ENCODE assay signal across 10 cellular contexts in genomic region chrX:72274526-72274925, GRCh38. TPM values are rescaled to one million over a fixed set of nuclear protein-coding genes. Genes with fewer than 3 reads are reported as not detected.
DNase-seq lines count a peak whose midpoint lies in the region; ATAC-seq, FAIRE-seq and TF ChIP-seq lines count a peak whose summit lies in the region.
"Had no signal": no experiment of that assay in that cellular context is flagged by ENCODE, and none has a peak within 500 bp of the region (broad histone marks: within the 10 kb centered on the region; RNA-seq: fewer than 3 reads in every experiment).

No MANE protein-coding gene starts in this region.

- in situ Hi-C loops in GM12878 (cut with MboI) = loop anchor here (10.0 kb wide), 1 partner anchor 1580 kb away; the partner anchor contains the start of gene XIST

- no peaks in the 10 kb centered on the region; the same call in 1 of the 2 replicates for H3F3A ChIP-seq in Loucy (ENCODE audit: low read depth)

- H3K9me2 ChIP-seq in Loucy (replicated peaks; ENCODE audit: low read depth, low read length) = no peaks in the 10 kb centered on the region

- H3K9ac ChIP-seq in Loucy (ENCODE audit: low read depth, low read length, poor library complexity, severe bottlenecking) (peak overlapping the region; percentile 99), GM12878 (ENCODE audit: control insufficient read depth, insufficient read depth, low read length) (peak overlapping the region; percentile 99; the same call in 1 of the 2 replicates), muscle layer of colon (ENCODE audit: low read length) (peak overlapping the region; percentile 93)

- H3K4me3 Mint-ChIP-seq in Caco-2 (ENCODE audit: unreplicated experiment) = peak overlapping the region; percentile 80

- TF ChIP-seq EP300 in GM12878 (IDR thresholded peaks at IDR 0.05; ENCODE audit: borderline replicate concordance in 1 of 2, control insufficient read depth in 1 of 2, low read depth in 2 of 2, low read length in 2 of 2) = no peak

- H3K4me2 ChIP-seq in Loucy (ENCODE audit: low read depth, low read length, poor library complexity, severe bottlenecking) (peak overlapping the region; percentile 96), GM12878 (ENCODE audit: control insufficient read depth, insufficient read depth) (peak overlapping the region; percentile 68)

- H3K4me3 ChIP-seq in Caco-2 (ENCODE audit: low read depth, low read length) (no peak overlapping the region), Loucy (ENCODE audit: low read length, poor library complexity, severe bottlenecking) (peak overlapping the region; percentile 98), GM12878 (peak overlapping the region; percentile 83), muscle layer of colon (ENCODE audit: low read depth in 1 of 2, low read length in 2 of 2) (no peak overlapping the region)
- H3K4me3 ChIP-seq: vagina had no signal

- WGBS in GM12878 (ENCODE audit: insufficient coverage, insufficient replicate concordance, low lambda C conversion rate, missing lambda C conversion rate) = 60% methylated on average over 5 of the region's 5 CpGs

- no peak for FAIRE-seq in GM12878 (lab: Jason Lieb, UNC)

- BruUV-seq in Caco-2 (replicated peaks; lab: Mats Ljungman, UMichigan) (no TSS peak), GM12878 (replicated peaks; lab: Mats Ljungman, UMichigan) (no TSS peak)

- H3K27ac ChIP-seq in GM12878 (ENCODE audit: control insufficient read depth, insufficient read depth) (no peak overlapping the region), muscle layer of colon (ENCODE audit: low read depth, low read length) (no peak overlapping the region)
- H3K27ac ChIP-seq: vagina had no signal

- H3K79me2 ChIP-seq in Loucy (ENCODE audit: insufficient read depth, low read length) = peaks cover 64% of the 10 kb centered on the region
- peaks cover 44% of the 10 kb centered on the region for H3K79me2 ChIP-seq in GM12878 (ENCODE audit: control insufficient read depth, insufficient read depth, low read length)

- H4K20me1 ChIP-seq in Loucy (ENCODE audit: insufficient read depth, low read length, poor library complexity, severe bottlenecking) (peaks cover 62% of the 10 kb centered on the region), GM12878 (ENCODE audit: control insufficient read depth, insufficient read depth) (peaks cover 3% of the 10 kb centered on the region; the same call in 1 of the 2 replicates)

- CTCF ChIA-PET in Caco-2 (lab: Charles Lee) = no interaction called here
- CTCF ChIA-PET in GM12878 (lab: Yijun Ruan, JAX) = interaction anchor here (1.0 to 4.4 kb wide), 2 partner anchors 28 to 280 kb away, joined by 4 to 32 read pairs; no protein-coding TSS in a partner anchor

- H3K36me3 Mint-ChIP-seq in Caco-2 (ENCODE audit: insufficient read depth, unreplicated experiment) = peaks cover 71% of the 10 kb centered on the region

- TF ChIP-seq CTCF in Caco-2 (IDR thresholded peaks at IDR 0.05; ENCODE audit: insufficient read depth in 1 of 2, low read depth in 1 of 2, low read length in 1 of 2, severe bottlenecking in 1 of 2, unreplicated experiment in 1 of 2) = no peak
- no peak for TF ChIP-seq CTCF in Loucy (conservative IDR thresholded peaks at IDR 0.05; ENCODE audit: low read length)
- TF ChIP-seq CTCF in GM12878 (IDR thresholded peaks at IDR 0.05 in 2 of 3, conservative IDR thresholded peaks at IDR 0.05 in 1 of 3; ENCODE audit: control insufficient read depth in 2 of 3, extremely low read depth in 1 of 3, insufficient read depth in 1 of 3, low read depth in 3 of 3, low read length in 3 of 3) = no peak

- no peak for TF ChIP-seq RAD21 in GM12878 (IDR thresholded peaks at IDR 0.05; ENCODE audit: insufficient read depth, low read depth, low read length)

- no peaks in the 10 kb centered on the region for H3K9me3 Mint-ChIP-seq in Caco-2 (ENCODE audit: unreplicated experiment)

- no peak overlapping the region for H2AFZ ChIP-seq in Loucy (ENCODE audit: low read length)
- H2AFZ ChIP-seq in GM12878 (ENCODE audit: control insufficient read depth, low read depth, low read length) = no peak overlapping the region

- H3K4me1 ChIP-seq in Caco-2 = no peaks in the 10 kb centered on the region
- H3K4me1 ChIP-seq in Loucy (ENCODE audit: insufficient read depth, low read length, poor library complexity, severe bottlenecking) = peaks cover 27% of the 10 kb centered on the region
- peaks cover 4% of the 10 kb centered on the region; the same call in 1 of the 2 replicates for H3K4me1 ChIP-seq in GM12878 (ENCODE audit: control insufficient read depth, insufficient read depth, low read length)
- peaks cover 26% of the 10 kb centered on the region for H3K4me1 ChIP-seq in muscle layer of colon (ENCODE audit: insufficient read depth, low read length)

- H3K9me3 ChIP-seq in Caco-2 (no peaks in the 10 kb centered on the region), Loucy (ENCODE audit: insufficient read depth, low read depth, low read length) (no peaks in the 10 kb centered on the region), GM12878 (replicated peaks; ENCODE audit: control insufficient read depth, insufficient read depth, low read length) (no peaks in the 10 kb centered on the region), muscle layer of colon (ENCODE audit: low read length) (no peaks in the 10 kb centered on the region)
- H3K9me3 ChIP-seq: vagina had no signal

- ATAC-seq in GM12878 (no peak), GM18868 (IDR thresholded peaks at IDR 0.05; ENCODE audit: unreplicated experiment) (no peak)

- no peak overlapping the region for H3K27ac Mint-ChIP-seq in Caco-2 (ENCODE audit: unreplicated experiment)

- SMC1A ChIA-PET in GM12878 (lab: Charles Lee; ENCODE audit: uncharacterized antibody, unreplicated experiment) = interaction anchor here (0.6 to 2.8 kb wide), 3 partner anchors 17 to 31 kb away, joined by 3 to 9 read pairs (median 3); no protein-coding TSS in a partner anchor

- RAD21 ChIA-PET in GM12878 (lab: Charles Lee; ENCODE audit: unreplicated experiment) = interaction anchor here (0.8 to 1.0 kb wide), 2 partner anchors 36 to 265 kb away, joined by 3 to 4 read pairs; partner anchors contain the start of gene ERCC6L

- no peak for DNase-seq in Caco-2
- no peak for DNase-seq in GM12878 (ENCODE audit: low read depth, low spot score)
- no peak for DNase-seq in GDM1 (lab: John Stamatoyannopoulos, UW)
- no peak for DNase-seq in HuH-7 (ENCODE audit: low spot score)
- no peak for DNase-seq in hippocampal formation (lab: John Stamatoyannopoulos, UW)
- DNase-seq: stimulated activated CD4-positive, alpha-beta T cell treated with anti-CD3 and anti-CD28 coated beads, Interleukin-2, amount 100 ng/mL, for 24 hours had no signal

- H3K27me3 Mint-ChIP-seq in Caco-2 (ENCODE audit: insufficient read depth, unreplicated experiment) = no peaks in the 10 kb centered on the region

- no peak for TF ChIP-seq POLR2A in GM12878 (IDR thresholded peaks at IDR 0.05; ENCODE audit: low read depth, low read length)

- H3K4me1 Mint-ChIP-seq in Caco-2 (ENCODE audit: low read depth, unreplicated experiment) = peaks cover 7% of the 10 kb centered on the region

- H3K27me3 ChIP-seq in Caco-2 (replicated peaks; ENCODE audit: control insufficient read depth, insufficient read depth, low read length) = no peaks in the 10 kb centered on the region
- peaks cover 7% of the 10 kb centered on the region for H3K27me3 ChIP-seq in Loucy (ENCODE audit: insufficient read depth, low read length, poor library complexity, severe bottlenecking)
- H3K27me3 ChIP-seq in GM12878 (replicated peaks in 1 of 2; ENCODE audit: control insufficient read depth in 2 of 2, insufficient read depth in 2 of 2, low read length in 1 of 2) = peaks cover 0 to 2% of the 10 kb centered on the region in 2 experiments; a peak in 2 of 4 replicates
- H3K27me3 ChIP-seq in muscle layer of colon (ENCODE audit: control insufficient read depth in 1 of 2, insufficient read depth in 2 of 2, low read length in 2 of 2) = no peaks in the 10 kb centered on the region
- H3K27me3 ChIP-seq: vagina had no signal

- H3K36me3 ChIP-seq in Caco-2 (ENCODE audit: control insufficient read depth, insufficient read depth, low read length) = peaks cover 2% of the 10 kb centered on the region; the same call in 1 of the 2 replicates
- peaks cover 47% of the 10 kb centered on the region; the same call in 1 of the 2 replicates for H3K36me3 ChIP-seq in Loucy (ENCODE audit: insufficient read depth, low read length)
- peaks cover 24 to 50% of the 10 kb centered on the region in 2 experiments for H3K36me3 ChIP-seq in GM12878 (ENCODE audit: control insufficient read depth in 2 of 2, insufficient read depth in 2 of 2, low read length in 1 of 2)
- peaks cover 60% of the 10 kb centered on the region for H3K36me3 ChIP-seq in muscle layer of colon (ENCODE audit: insufficient read depth, low read length)

- POLR2A ChIA-PET in Caco-2 (lab: Charles Lee) = no interaction called here
- POLR2A ChIA-PET in GM12878 (lab: Charles Lee) = no interaction called here

- intact Hi-C loops in Caco-2 (cut with micrococcal nuclease; ENCODE audit: unreplicated experiment) (no loop called here), GM12878 (cut with micrococcal nuclease; ENCODE audit: unreplicated experiment) (no loop called here)

RNA-seq across cellular contexts. Expression of gene RPS4X, which starts 2.5 kb away (rescaled TPM):
- total RNA-seq in Caco-2 (2022) (795 and 810 TPM in 2 replicates), GM12878 (2014; rRNA removed) (2,058 and 2,209 TPM in 2 replicates), GM12878 (2014; rRNA removed; fragmentation: Illumina TruSeq; extraction: Trizol) (2,377 and 2,415 TPM in 2 replicates), GM12878 (2021) (1,872 and 1,950 TPM in 2 replicates)
- 245 and 264 TPM in 2 replicates for total RNA-seq in GM12878 (2013; cell fraction: nucleolus; rRNA removed)
- 3,382 TPM for polyA plus RNA-seq in GM12878 (2011; ENCODE audit: low read depth)
- polyA plus RNA-seq in GM12878 (2011; rRNA removed) (2,950 and 2,951 TPM in 2 replicates), GM12878 (2014; fragmentation: Illumina TruSeq; extraction: Trizol) (3,485 and 4,083 TPM in 2 replicates), GM12878 (2014; fragmentation: Nextera tagmentation; extraction: Ambion mirVana) (1,000 to 10,000 TPM; 1,791 to 1,844 TPM), GM12878 (2014; rRNA removed) (2,579 and 2,978 TPM in 2 replicates), GM12878 (2016; fragmentation: Nextera tagmentation; extraction: Ambion mirVana) (100 to 1,000 TPM; 655 to 682 TPM)
- polyA plus RNA-seq in GM12878 (2011; cell fraction: cytosol; rRNA removed) = 3,063 and 3,447 TPM in 2 replicates
- 1,192 and 1,272 TPM in 2 replicates for polyA plus RNA-seq in GM12878 (2011; cell fraction: nucleus; rRNA removed)
- 3,368 and 3,751 TPM in 2 replicates for polyA plus RNA-seq in GM12878 (2012)
- 1,871 and 1,904 TPM in 2 replicates for polyA minus RNA-seq in GM12878 (2011; rRNA and poly(A)+ RNA removed)
- polyA minus RNA-seq in GM12878 (2011; cell fraction: cytosol; rRNA and poly(A)+ RNA removed) = 549 and 570 TPM in 2 replicates
- polyA minus RNA-seq in GM12878 (2011; cell fraction: nucleus; rRNA and poly(A)+ RNA removed) = 225 and 312 TPM in 2 replicates

RNA-seq across cellular contexts. Expression of gene CITED1, which starts 31.2 kb away (rescaled TPM):
- total RNA-seq in Caco-2 (2022) = 1.3 TPM in 2 replicates
- not detected in 2 replicates for total RNA-seq in GM12878 (2013; cell fraction: nucleolus; rRNA removed)
- total RNA-seq in GM12878 (2014; rRNA removed) = 0.22 TPM in 1 of 2 replicates, not detected in the other
- not detected in 2 replicates for total RNA-seq in GM12878 (2014; rRNA removed; fragmentation: Illumina TruSeq; extraction: Trizol)
- total RNA-seq in GM12878 (2021) = not detected in 2 replicates
- not detected for polyA plus RNA-seq in GM12878 (2011; ENCODE audit: low read depth)
- polyA plus RNA-seq in GM12878 (2011; rRNA removed) = 0.30 TPM in 1 of 2 replicates, not detected in the other
- 0.10 TPM in 1 of 2 replicates, not detected in the other for polyA plus RNA-seq in GM12878 (2011; cell fraction: cytosol; rRNA removed)
- polyA plus RNA-seq in GM12878 (2011; cell fraction: nucleus; rRNA removed) = 0.33 TPM in 1 of 2 replicates, not detected in the other
- polyA plus RNA-seq in GM12878 (2012) = not detected in 2 replicates
- not detected in 2 replicates for polyA plus RNA-seq in GM12878 (2014; fragmentation: Illumina TruSeq; extraction: Trizol)
- not detected for polyA plus RNA-seq in GM12878 (2014; fragmentation: Nextera tagmentation; extraction: Ambion mirVana)
- polyA plus RNA-seq in GM12878 (2014; rRNA removed) = 0.36 and 0.56 TPM in 2 replicates
- not detected for polyA plus RNA-seq in GM12878 (2016; fragmentation: Nextera tagmentation; extraction: Ambion mirVana)
- 0.26 TPM in 1 of 2 replicates, not detected in the other for polyA minus RNA-seq in GM12878 (2011; rRNA and poly(A)+ RNA removed)
- not detected in 2 replicates for polyA minus RNA-seq in GM12878 (2011; cell fraction: cytosol; rRNA and poly(A)+ RNA removed)
- polyA minus RNA-seq in GM12878 (2011; cell fraction: nucleus; rRNA and poly(A)+ RNA removed) = not detected in 2 replicates

RNA-seq across cellular contexts. Expression of gene ERCC6L, which starts 35.7 kb away (rescaled TPM):
- 9.7 and 10.2 TPM in 2 replicates for total RNA-seq in Caco-2 (2022)
- 3.8 and 4.3 TPM in 2 replicates for total RNA-seq in GM12878 (2013; cell fraction: nucleolus; rRNA removed)
- 6.5 and 6.6 TPM in 2 replicates for total RNA-seq in GM12878 (2014; rRNA removed)
- total RNA-seq in GM12878 (2014; rRNA removed; fragmentation: Illumina TruSeq; extraction: Trizol) = 11.1 and 12.3 TPM in 2 replicates
- 8.0 and 8.8 TPM in 2 replicates for total RNA-seq in GM12878 (2021)
- 1.9 TPM for polyA plus RNA-seq in GM12878 (2011; ENCODE audit: low read depth)
- polyA plus RNA-seq in GM12878 (2011; rRNA removed) = 6.6 and 10.6 TPM in 2 replicates
- 2.1 and 2.4 TPM in 2 replicates for polyA plus RNA-seq in GM12878 (2011; cell fraction: cytosol; rRNA removed)
- polyA plus RNA-seq in GM12878 (2011; cell fraction: nucleus; rRNA removed) = 3.3 and 4.1 TPM in 2 replicates
- polyA plus RNA-seq in GM12878 (2012) = 2.8 and 3.9 TPM in 2 replicates
- polyA plus RNA-seq in GM12878 (2014; fragmentation: Illumina TruSeq; extraction: Trizol) = 10.4 and 12.3 TPM in 2 replicates
- 1 to 10 TPM; 4.7 to 5.6 TPM for polyA plus RNA-seq in GM12878 (2014; fragmentation: Nextera tagmentation; extraction: Ambion mirVana)
- polyA plus RNA-seq in GM12878 (2014; rRNA removed) = 4.6 and 5.6 TPM in 2 replicates
- polyA plus RNA-seq in GM12878 (2016; fragmentation: Nextera tagmentation; extraction: Ambion mirVana) = 10 to 100 TPM; 11.0 to 13.1 TPM
- polyA minus RNA-seq in GM12878 (2011; rRNA and poly(A)+ RNA removed) = 6.0 and 9.0 TPM in 2 replicates
- polyA minus RNA-seq in GM12878 (2011; cell fraction: cytosol; rRNA and poly(A)+ RNA removed) = 2.8 and 4.8 TPM in 2 replicates
- polyA minus RNA-seq in GM12878 (2011; cell fraction: nucleus; rRNA and poly(A)+ RNA removed) = 2.5 and 3.2 TPM in 2 replicates

Comparison
In these comparisons a context has a peak if more than half of its experiments do, and no peak if none do; other contexts are left out.
1. H3K4me3 ChIP-seq: peak in Loucy (single experiment) and GM12878 (single experiment); none in Caco-2 (single experiment) and muscle layer of colon (0 of 2).
2. Peak in every context shown above with its lines, with median percentiles within 50 percentile points of each other: H3K9ac ChIP-seq.